Comparison of ENCODE assay signal across 10 cellular contexts in the genomic region with DNA sequence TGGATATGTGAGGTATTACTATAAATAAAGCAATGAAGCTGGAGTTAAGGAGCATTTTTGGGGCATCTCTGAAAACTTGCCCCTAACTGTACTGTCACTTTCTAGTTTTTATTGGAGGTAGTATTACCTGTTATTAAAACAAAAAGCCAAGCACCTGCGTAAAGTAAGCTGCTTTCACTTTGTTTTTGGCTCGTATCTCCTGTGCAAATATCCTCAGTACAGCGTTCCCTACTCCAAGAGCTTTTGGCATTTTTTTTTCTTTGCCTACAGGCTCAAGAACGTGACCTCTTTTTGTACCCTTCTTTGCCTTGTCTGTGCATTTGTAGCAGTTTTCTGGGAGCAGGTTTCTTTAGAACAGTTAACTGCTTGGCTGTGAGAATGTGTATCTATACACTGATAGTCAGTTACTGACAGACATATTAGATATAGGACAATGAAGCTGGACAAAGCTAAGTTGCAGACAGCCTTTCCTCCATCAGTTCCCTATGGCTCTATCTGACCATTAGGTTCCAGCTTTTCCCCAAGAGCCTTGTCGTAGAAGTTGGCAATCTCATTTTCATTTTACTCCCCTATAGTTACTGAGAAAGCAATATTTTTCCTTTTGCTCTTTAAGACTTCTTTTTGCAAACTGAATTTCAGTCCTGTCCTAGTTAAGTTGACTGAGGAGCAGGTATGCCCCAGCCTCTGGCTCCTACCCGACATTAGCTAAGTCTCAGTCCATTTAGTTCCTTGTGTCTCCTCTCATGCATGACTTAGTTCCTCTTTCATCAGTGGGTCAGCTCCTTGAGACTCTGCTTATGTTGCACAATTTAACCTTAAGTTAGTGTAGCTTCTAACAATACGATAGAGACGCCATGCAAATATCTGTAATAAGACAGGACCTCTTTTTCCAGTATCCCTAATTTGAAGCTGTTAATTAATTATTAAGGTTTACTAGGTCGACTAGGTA. TPM values are rescaled to one million over a fixed set of nuclear protein-coding genes. Genes with fewer than 3 reads are reported as not detected.
DNase-seq lines count a peak whose midpoint lies in the region; ATAC-seq and FAIRE-seq lines count a peak whose summit lies in the region.
"Had no signal": no experiment of that assay in that cellular context is flagged by ENCODE, and none has a peak within 500 bp of the region (broad histone marks: within the 10 kb centered on the region; RNA-seq: fewer than 3 reads in every experiment).

No MANE protein-coding gene starts in this region.

- FAIRE-seq in GM18507 (lab: Jason Lieb, UNC), result peak; percentile 94
- FAIRE-seq: frontal cortex had no signal

- intact Hi-C loops in sciatic nerve (cut with DNase I), result no loop called here

- no peak overlapping the region for H3K4me3 Mint-ChIP-seq in activated T-helper 17 cell treated with anti-CD3 and anti-CD28 coated beads, Interleukin-2, amount 50 U/mL, for 72 hours

- DNase-seq in GM18507 (ENCODE audit: extremely low spot score, insufficient read length, low read depth) (no peak), left lobe of liver (ENCODE audit: low spot score) (no peak), sciatic nerve (ENCODE audit: low spot score) (no peak), midbrain (lab: John Stamatoyannopoulos, UW) (no peak), anterior cingulate cortex (lab: John Stamatoyannopoulos, UW) (no peak)
- DNase-seq: NCI-H524 treated with DMSO at 0.1 percent for 48 hours had no signal

- H3K9me3 Mint-ChIP-seq in activated T-helper 17 cell treated with anti-CD3 and anti-CD28 coated beads, Interleukin-2, amount 50 U/mL, for 72 hours, result no peaks in the 10 kb centered on the region

- H3K27ac Mint-ChIP-seq in activated T-helper 17 cell treated with anti-CD3 and anti-CD28 coated beads, Interleukin-2, amount 50 U/mL, for 72 hours, result no peak overlapping the region

- peaks cover 69% of the 10 kb centered on the region for H3K36me3 Mint-ChIP-seq in activated T-helper 17 cell treated with anti-CD3 and anti-CD28 coated beads, Interleukin-2, amount 50 U/mL, for 72 hours (ENCODE audit: low read depth)

- H3K4me1 Mint-ChIP-seq in activated T-helper 17 cell treated with anti-CD3 and anti-CD28 coated beads, Interleukin-2, amount 50 U/mL, for 72 hours, result no peaks in the 10 kb centered on the region

- H3K27me3 Mint-ChIP-seq in activated T-helper 17 cell treated with anti-CD3 and anti-CD28 coated beads, Interleukin-2, amount 50 U/mL, for 72 hours, result no peaks in the 10 kb centered on the region

- ATAC-seq in GM21737 (IDR thresholded peaks at IDR 0.05; ENCODE audit: unreplicated experiment) (peak; percentile 100), HG03575 (IDR thresholded peaks at IDR 0.05; ENCODE audit: extremely low read depth, insufficient number of reproducible peaks, low FRiP score, unreplicated experiment) (peak; percentile 98), left lobe of liver (peak; percentile 56), sciatic nerve (no peak)
- ATAC-seq in activated T-helper 17 cell treated with anti-CD3 and anti-CD28 coated beads, Interleukin-2, amount 50 U/mL, for 72 hours (replicated peaks), result no peak

RNA-seq across cellular contexts. Expression of a gene that starts 15.3 kb away (rescaled TPM):
- total RNA-seq in left lobe of liver, result 4.8 TPM
- 18.4 TPM for total RNA-seq in sciatic nerve
- total RNA-seq in activated T-helper 17 cell treated with anti-CD3 and anti-CD28 coated beads, Interleukin-2, amount 50 U/mL, for 72 hours, result 10 to 100 TPM; 27.6 to 33.9 TPM

Comparison
In these comparisons a context has a peak if more than half of its experiments do, and no peak if none do; other contexts are left out.
1. ATAC-seq: peak in GM21737 (single experiment), HG03575 (single experiment) and left lobe of liver (single experiment); none in sciatic nerve (single experiment) and activated T-helper 17 cell treated with anti-CD3 and anti-CD28 coated beads, Interleukin-2, amount 50 U/mL, for 72 hours (single experiment).